In the genomic region with DNA sequence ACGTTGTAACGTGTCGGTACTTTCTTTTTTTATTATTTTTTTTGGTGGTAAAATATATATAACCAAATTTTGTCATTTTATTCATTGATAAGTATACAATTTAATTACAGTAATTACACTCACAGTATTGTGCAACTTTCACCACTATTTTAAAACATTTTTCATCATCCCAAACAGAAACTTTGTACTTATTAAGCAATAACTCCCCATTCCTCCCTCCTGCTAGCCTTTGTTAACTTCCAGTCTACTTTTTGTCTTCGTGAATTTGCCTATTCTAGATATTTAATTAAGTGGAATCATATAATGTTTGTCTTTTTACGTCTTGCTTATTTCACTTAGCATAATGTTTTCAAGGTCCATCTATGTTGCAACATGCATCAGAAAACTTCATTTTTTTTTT, we compare ENCODE assay signal across 14 cellular contexts.
"Had no signal": no experiment of that assay in that cellular context is flagged by ENCODE, and none has a peak within 500 bp of the region (broad histone marks: within the 10 kb centered on the region; RNA-seq: fewer than 3 reads in every experiment).

No MANE protein-coding gene starts in this region.

- H3K4me3 ChIP-seq: breast epithelium, esophagus muscularis mucosa, sigmoid colon, suprapubic skin, upper lobe of left lung had no signal

- H3K27ac ChIP-seq: breast epithelium, esophagus muscularis mucosa, foreskin keratinocyte, sigmoid colon, suprapubic skin, upper lobe of left lung had no signal

- H3K27me3 ChIP-seq: breast epithelium, esophagus muscularis mucosa, foreskin keratinocyte, sigmoid colon, suprapubic skin, upper lobe of left lung had no signal

- DNase-seq: activated CD4-positive, alpha-beta T cell treated with anti-CD3 and anti-CD28 coated beads, Interleukin-2, amount 50 U/mL, for 1 hour; activated gamma-delta T cell treated with Interleukin-2 at 50 U/mL for 16 hours; activated naive CD8-positive, alpha-beta T cell treated with anti-CD3 and anti-CD28 coated beads for 36 hours; activated T-cell treated with anti-CD3 and anti-CD28 coated beads, Interleukin-2, amount 50 U/mL, for 4 hours; aorta; foreskin keratinocyte; left cardiac atrium; sigmoid colon; stimulated activated CD4-positive, alpha-beta T cell treated with anti-CD3 and anti-CD28 coated beads, Interleukin-2, amount 100 ng/mL, for 24 hours; stimulated activated naive CD4-positive, alpha-beta T cell; upper lobe of left lung had no signal

- H3K4me3 Mint-ChIP-seq: activated naive CD8-positive, alpha-beta T cell treated with anti-CD3 and anti-CD28 coated beads for 36 hours; activated T-cell treated with anti-CD3 and anti-CD28 coated beads, Interleukin-2, amount 50 U/mL, for 4 hours had no signal

- ATAC-seq: activated T-cell treated with anti-CD3 and anti-CD28 coated beads, Interleukin-2, amount 50 U/mL, for 4 hours; foreskin keratinocyte; left cardiac atrium had no signal

- H3K9me3 ChIP-seq: breast epithelium, esophagus muscularis mucosa, sigmoid colon, suprapubic skin, upper lobe of left lung had no signal

- H3K27me3 Mint-ChIP-seq: activated naive CD8-positive, alpha-beta T cell treated with anti-CD3 and anti-CD28 coated beads for 36 hours had no signal

- H3K9me3 Mint-ChIP-seq: activated naive CD8-positive, alpha-beta T cell treated with anti-CD3 and anti-CD28 coated beads for 36 hours had no signal

- H3K36me3 ChIP-seq: breast epithelium, esophagus muscularis mucosa, sigmoid colon, suprapubic skin, upper lobe of left lung had no signal

- H3K4me1 ChIP-seq: breast epithelium had no signal

- H3K27ac Mint-ChIP-seq: activated naive CD8-positive, alpha-beta T cell treated with anti-CD3 and anti-CD28 coated beads for 36 hours had no signal
